In genomic region chr22:19550382-19550781, GRCh38 we compare ENCODE assay signal across 27 cellular contexts.
"Had no signal": no experiment of that assay in that cellular context is flagged by ENCODE, and none has a peak within 500 bp of the region (broad histone marks: within the 10 kb centered on the region; RNA-seq: fewer than 3 reads in every experiment).

No MANE protein-coding gene starts in this region.

- H3K27me3 ChIP-seq: stomach, testis, thyroid gland, tibial nerve, transverse colon, upper lobe of left lung, upper lobe of right lung, uterus, vagina had no signal

- H3K27ac ChIP-seq: stomach, suprapubic skin, testis, thoracic aorta, thyroid gland, tibial artery, tibial nerve, transverse colon, upper lobe of left lung, upper lobe of right lung, uterus, vagina had no signal

- H3K4me3 ChIP-seq: stomach, suprapubic skin, testis, thoracic aorta, thyroid gland, tibial artery, tibial nerve, transverse colon, upper lobe of left lung, upper lobe of right lung, uterus, vagina had no signal

- H3K4me1 ChIP-seq: stomach, suprapubic skin, testis, tibial artery, tibial nerve, transverse colon, upper lobe of right lung, uterus, vagina had no signal

- H3K9me3 ChIP-seq: suprapubic skin, testis, thoracic aorta, thyroid gland, tibial artery, transverse colon, uterus, vagina had no signal

- H3K36me3 ChIP-seq: stomach, suprapubic skin, thoracic aorta, thyroid gland, tibial artery, tibial nerve, transverse colon, upper lobe of left lung, upper lobe of right lung, uterus, vagina had no signal

- FAIRE-seq: urothelium cell line had no signal

- DNase-seq: stimulated activated CD4-positive, alpha-beta T cell treated with anti-CD3 and anti-CD28 coated beads, Interleukin-2, amount 100 ng/mL, for 48 hours; stimulated activated CD4-positive, alpha-beta T cell treated with anti-CD3 and anti-CD28 coated beads, Interleukin-4, amount 100 ng/mL, for 1 hour; stimulated activated CD4-positive, alpha-beta T cell treated with anti-CD3 and anti-CD28 coated beads, Interleukin-4, amount 100 ng/mL, for 24 hours; stimulated activated CD4-positive, alpha-beta T cell treated with anti-CD3 and anti-CD28 coated beads, Interleukin-4, amount 100 ng/mL, for 4 hours; stimulated activated CD8-positive, alpha-beta memory T cell treated with anti-CD3 and anti-CD28 coated beads, Interleukin-4, amount 100 ng/mL, for 48 hours; stimulated activated naive B cell treated with anti-CD40 and anti-IgM and Interleukin-4, amounts not matched to agents 10 μg/mL and 1 μg/mL and 100 μg/mL, for 72 hours; stimulated activated naive CD4-positive, alpha-beta T cell; stimulated activated naive CD4-positive, alpha-beta T cell treated with Interleukin-2 at 50 U/mL for 16 hours; stimulated activated naive CD8-positive, alpha-beta T cell treated with anti-CD3 and anti-CD28 coated beads, Interleukin-15, amount 100 ng/mL, for 72 hours; stimulated activated naive CD8-positive, alpha-beta T cell treated with anti-CD3 and anti-CD28 coated beads, Interleukin-15, Interleukin-2, amounts not matched to agents 100 U/mL and 50 U/mL, for 24 hours; stomach; substantia nigra; testis; thyroid gland; tibial artery; transverse colon; trophoblast cell; upper lobe of left lung; upper lobe of right lung; uterus had no signal

- ATAC-seq: stimulated activated effector memory CD8-positive, alpha-beta T cell treated with anti-CD3 and anti-CD28 coated beads, Interleukin-12 subunit alpha, Interleukin-12 subunit beta, amount 100 ng/mL, for 72 hours; stimulated activated memory B cell treated with anti-CD40 and anti-IgM and Interleukin-4, amounts not matched to agents 10 μg/mL and 1 μg/mL and 100 μg/mL, for 72 hours; stimulated activated naive B cell treated with anti-CD40 and anti-IgM and Interleukin-4, amounts not matched to agents 10 μg/mL and 1 μg/mL and 100 μg/mL, for 72 hours; stimulated activated naive CD8-positive, alpha-beta T cell treated with anti-CD3 and anti-CD28 coated beads, Interleukin-15, amount 100 ng/mL, for 72 hours; stimulated activated naive CD8-positive, alpha-beta T cell treated with anti-CD3 and anti-CD28 coated beads, Interleukin-15, Interleukin-2, amounts not matched to agents 100 U/mL and 50 U/mL, for 24 hours; upper lobe of right lung had no signal
